8 cellular contexts compared by ENCODE assay signal in the genomic region with DNA sequence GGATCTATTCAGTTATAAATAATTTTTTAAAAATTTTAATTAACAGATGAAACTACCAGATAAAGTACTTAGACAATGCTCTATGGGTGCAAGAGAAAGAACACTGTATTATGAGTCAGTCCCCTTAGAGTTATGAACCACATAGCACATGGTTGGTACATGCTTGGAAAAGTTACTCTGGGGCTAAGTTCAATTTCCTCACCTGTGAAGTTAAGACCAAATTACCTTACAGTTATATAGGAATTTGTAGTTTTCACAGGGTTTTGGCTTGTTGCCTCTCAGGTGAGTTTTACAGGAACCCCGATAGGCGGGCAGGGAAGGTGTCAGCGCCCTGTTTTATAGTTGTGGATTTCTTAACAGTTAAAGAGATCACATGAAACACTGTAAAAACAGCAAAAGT. TPM values are rescaled to one million over a fixed set of nuclear protein-coding genes. Genes with fewer than 3 reads are reported as not detected.
DNase-seq lines count a peak whose midpoint lies in the region; ATAC-seq, FAIRE-seq and TF ChIP-seq lines count a peak whose summit lies in the region.

No MANE protein-coding gene starts in this region.

- no peaks in the 10 kb centered on the region for H3K27me3 ChIP-seq in BLaER1 treated with 17β-estradiol and CSF1 and Interleukin-3, amounts not matched to agents 10 nM and 100 nM
- H3K27me3 ChIP-seq in Karpas-422 (ENCODE audit: low read length) (no peaks in the 10 kb centered on the region), bronchial epithelial cell (ENCODE audit: control insufficient read depth, insufficient read depth, low read length) (no peaks in the 10 kb centered on the region), mononuclear cell (ENCODE audit: insufficient read depth, low read length) (no peaks in the 10 kb centered on the region)

- peaks cover 37 to 55% (median 51%) of the 10 kb centered on the region in 11 experiments; a peak in 21 of 22 replicates for H4K20me1 ChIP-seq in BLaER1 treated with 17β-estradiol and CSF1 and Interleukin-3, amounts not matched to agents 10 nM and 100 nM
- H4K20me1 ChIP-seq in Karpas-422 (ENCODE audit: insufficient read depth, low read depth, low read length) = peaks cover 37% of the 10 kb centered on the region

- peaks cover 54% of the 10 kb centered on the region for H3K79me2 ChIP-seq in Karpas-422 (ENCODE audit: low read length)

- peak overlapping the region; percentile 85 to 99 (median 90) for H3K4me2 ChIP-seq in BLaER1 treated with 17β-estradiol and CSF1 and Interleukin-3, amounts not matched to agents 10 nM and 100 nM
- H3K4me2 ChIP-seq in Karpas-422 (ENCODE audit: low read depth, low read length, poor library complexity, severe bottlenecking) = peak overlapping the region; percentile 86

- peaks cover 5 to 43% (median 36%) of the 10 kb centered on the region in 11 experiments for H3K36me3 ChIP-seq in BLaER1 treated with 17β-estradiol and CSF1 and Interleukin-3, amounts not matched to agents 10 nM and 100 nM
- H3K36me3 ChIP-seq in Karpas-422 (ENCODE audit: insufficient read depth, low read length) (peaks cover 32% of the 10 kb centered on the region), bronchial epithelial cell (ENCODE audit: control insufficient read depth, insufficient read depth, low read length) (no peaks in the 10 kb centered on the region)

- no peak overlapping the region for H2AFZ ChIP-seq in Karpas-422 (ENCODE audit: low read length)

- no peak for TF ChIP-seq CTCF in bronchial epithelial cell (IDR thresholded peaks at IDR 0.05; ENCODE audit: insufficient read depth, low read length, severe bottlenecking)

- H3K4me1 ChIP-seq in BLaER1 treated with 17β-estradiol and CSF1 and Interleukin-3, amounts not matched to agents 10 nM and 100 nM = peaks cover 13 to 34% (median 23%) of the 10 kb centered on the region in 10 experiments
- H3K4me1 ChIP-seq in Karpas-422 (ENCODE audit: low read length) = peaks cover 24% of the 10 kb centered on the region
- H3K4me1 ChIP-seq in mononuclear cell (ENCODE audit: insufficient read depth, low read length) = peaks cover 29% of the 10 kb centered on the region

- ATAC-seq in HG03520 (IDR thresholded peaks at IDR 0.05; ENCODE audit: unreplicated experiment) = no peak
- ATAC-seq in HG02970 (IDR thresholded peaks at IDR 0.05; ENCODE audit: low FRiP score, unreplicated experiment) = no peak

- peak overlapping the region; percentile 64 to 98 (median 95) for H3K4me3 ChIP-seq in BLaER1 treated with 17β-estradiol and CSF1 and Interleukin-3, amounts not matched to agents 10 nM and 100 nM
- peak overlapping the region; percentile 87 for H3K4me3 ChIP-seq in Karpas-422 (ENCODE audit: low read length)
- H3K4me3 ChIP-seq in bronchial epithelial cell (ENCODE audit: low read depth, low read length) = peak overlapping the region; percentile 95
- peak overlapping the region; percentile 96 for H3K4me3 ChIP-seq in mononuclear cell (ENCODE audit: low read length)

- H3K9me3 ChIP-seq in BLaER1 treated with 17β-estradiol and CSF1 and Interleukin-3, amounts not matched to agents 10 nM and 100 nM (replicated peaks in 1 of 11) = peaks cover 8 to 37% (median 27%) of the 10 kb centered on the region in 11 experiments; a peak in 21 of 22 replicates
- H3K9me3 ChIP-seq in Karpas-422 (ENCODE audit: low read length) (no peaks in the 10 kb centered on the region), mononuclear cell (ENCODE audit: low read depth, low read length) (no peaks in the 10 kb centered on the region)

- FAIRE-seq in bronchial epithelial cell (lab: Jason Lieb, UNC) = no peak

- no peaks in the 10 kb centered on the region for H3K9me2 ChIP-seq in Karpas-422 (replicated peaks; ENCODE audit: insufficient read depth, low read length)

- H3K9ac ChIP-seq in BLaER1 treated with 17β-estradiol and CSF1 and Interleukin-3, amounts not matched to agents 10 nM and 100 nM = peak overlapping the region; percentile 89 to 99 (median 98)
- peak overlapping the region; percentile 87 for H3K9ac ChIP-seq in Karpas-422 (ENCODE audit: low read length)

- peak overlapping the region in 10 of 11 experiments; percentile 94 to 98 (median 98); a peak in 20 of 22 replicates for H3K27ac ChIP-seq in BLaER1 treated with 17β-estradiol and CSF1 and Interleukin-3, amounts not matched to agents 10 nM and 100 nM
- H3K27ac ChIP-seq in Karpas-422 (ENCODE audit: low read length) = no peak overlapping the region

- no peak for DNase-seq in Karpas-422
- peak; percentile 75 for DNase-seq in bronchial epithelial cell (ENCODE audit: low read depth)
- no peak for DNase-seq in NCI-H1417 (lab: John Stamatoyannopoulos, UW)
- DNase-seq in NCI-H526 treated with DMSO at 0.1 percent for 48 hours (lab: John Stamatoyannopoulos, UW) = no peak

RNA-seq across cellular contexts. Expression of gene PANK3, which starts 1.2 kb away (rescaled TPM):
- 35.9 and 78.3 TPM in 2 replicates for total RNA-seq in Karpas-422 (2014; rRNA removed; shearing (Covaris generic); ENCODE audit: low replicate concordance)
- 55.8 and 61.3 TPM in 2 replicates for total RNA-seq in bronchial epithelial cell
- 53.1 TPM for total RNA-seq in mononuclear cell

RNA-seq across cellular contexts. Expression of gene FBLL1, which starts 48.9 kb away (rescaled TPM):
- total RNA-seq in Karpas-422 (2014; rRNA removed; shearing (Covaris generic); ENCODE audit: low replicate concordance) = 1.2 and 3.2 TPM in 2 replicates
- 0.77 TPM in 1 of 2 replicates, not detected in the other for total RNA-seq in bronchial epithelial cell
- total RNA-seq in mononuclear cell = not detected
